In genomic region chr10:123581656-123582055, GRCh38 we compare ENCODE assay signal across 9 cellular contexts.
"Had no signal": no experiment of that assay in that cellular context is flagged by ENCODE, and none has a peak within 500 bp of the region (broad histone marks: within the 10 kb centered on the region; RNA-seq: fewer than 3 reads in every experiment).

No MANE protein-coding gene starts in this region.

- H3K27ac ChIP-seq: left lung, lower lobe of right lung, parathyroid adenoma, right atrium auricular region, skin epidermis, tibial nerve, uterus had no signal

- H3K9me3 ChIP-seq: left lung, lower lobe of right lung, mucosa of descending colon, right atrium auricular region, tibial nerve, uterus had no signal

- H3K36me3 ChIP-seq: left lung, lower lobe of right lung, right atrium auricular region, tibial nerve, uterus had no signal

- H3K4me3 ChIP-seq: left lung, lower lobe of right lung, mucosa of descending colon, right atrium auricular region, skin epidermis, tibial nerve, uterus had no signal

- H3K4me1 ChIP-seq: left lung, parathyroid adenoma had no signal

- FAIRE-seq: kidney had no signal
